Comparison of ENCODE assay signal across 1 cellular context in the genomic region with DNA sequence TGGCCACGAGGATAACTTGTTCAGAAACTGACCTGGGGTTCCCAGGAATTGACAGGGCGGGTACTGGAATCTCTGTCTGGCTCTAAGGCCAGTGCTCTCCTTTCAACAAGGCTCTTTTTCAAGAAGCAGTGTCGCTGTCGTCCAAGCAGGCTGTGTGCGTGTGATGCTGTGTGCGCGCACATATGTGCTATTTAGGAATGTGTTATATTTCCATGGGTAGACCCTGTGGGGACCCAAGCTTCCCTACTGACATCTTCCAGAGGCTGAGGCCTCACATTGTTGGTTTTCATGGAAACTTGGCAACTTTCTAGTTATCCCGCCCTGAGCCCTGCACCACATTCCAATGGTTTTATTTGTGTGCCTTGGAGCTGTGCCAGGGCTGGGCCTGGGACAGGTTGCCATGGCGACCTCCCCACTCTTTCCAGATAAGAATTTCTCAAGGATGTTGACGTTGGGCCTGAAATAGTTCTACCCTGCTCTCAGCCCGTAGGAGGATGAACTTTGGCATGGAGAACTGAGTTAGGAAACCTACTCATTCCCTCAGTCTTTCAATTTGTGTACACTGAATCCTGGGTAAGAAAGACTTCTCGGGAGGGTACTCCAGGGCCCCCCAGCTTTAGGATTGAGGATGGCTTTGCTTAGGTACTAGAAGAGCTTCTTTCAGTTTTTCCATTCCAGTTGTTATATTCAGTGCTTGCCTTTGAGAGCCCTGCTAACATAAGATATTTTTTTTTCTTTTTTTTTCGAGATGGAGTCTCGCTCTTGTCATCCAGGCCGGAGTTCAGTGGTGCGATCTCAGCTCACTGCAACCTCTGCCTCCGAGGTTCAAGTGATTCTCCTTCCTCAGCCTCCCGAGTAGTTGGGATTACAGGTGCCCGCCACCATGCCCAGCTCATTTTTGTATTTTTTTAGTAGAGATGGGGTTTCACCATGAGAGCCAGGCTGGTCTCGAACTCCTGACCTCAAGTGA.
A peak's percentile ranks its signal among the peaks of the same experiment; 100 is the strongest.
TF ChIP-seq lines count a peak whose summit lies in the region.

No MANE protein-coding gene starts in this region.

TF ChIP-seq in HepG2, 621 proteins besides CTCF, POLR2A, EP300 and RAD21 (continued from another document and continues in another):
- TF ChIP-seq ZNF382 (CRISPR knock-in tag; IDR thresholded peaks at IDR 0.05; ENCODE audit: borderline replicate concordance) (no peak), FOXA3 (CRISPR knock-in tag; IDR thresholded peaks at IDR 0.05) (peak; percentile 88), ZNF224 (CRISPR knock-in tag; IDR thresholded peaks at IDR 0.05) (peak; percentile 68; the same call in 1 of the 2 replicates), ZNF124 (CRISPR knock-in tag; IDR thresholded peaks at IDR 0.05) (0 out of 2 replicates have a peak, but pooled peaks have one; percentile 39), PCBP1 (IDR thresholded peaks at IDR 0.05; ENCODE audit: borderline replicate concordance, low read depth, low read length) (no peak), SP4 (CRISPR knock-in tag; IDR thresholded peaks at IDR 0.05) (no peak), ZNF619 (CRISPR knock-in tag; IDR thresholded peaks at IDR 0.05) (no peak), FOXP1 (IDR thresholded peaks at IDR 0.05) (no peak), FOXP1 (CRISPR knock-in tag; IDR thresholded peaks at IDR 0.05) (peak; percentile 43; the same call in 1 of the 2 replicates), NFE2L2 (IDR thresholded peaks at IDR 0.05; ENCODE audit: low read length) (no peak), FOXJ3 (CRISPR knock-in tag; IDR thresholded peaks at IDR 0.05; ENCODE audit: borderline replicate concordance) (peak; percentile 89; the same call in 1 of the 2 replicates), ZNF781 (CRISPR knock-in tag; IDR thresholded peaks at IDR 0.05; ENCODE audit: borderline replicate concordance, not compliant biosample characterization) (no peak), STAG1 (CRISPR knock-in tag; IDR thresholded peaks at IDR 0.05) (0 out of 2 replicates have a peak, but pooled peaks have one; percentile 23), KAT8 (CRISPR knock-in tag; IDR thresholded peaks at IDR 0.05) (peak; percentile 69; the same call in 1 of the 2 replicates), CEBPB (IDR thresholded peaks at IDR 0.05; ENCODE audit: borderline replicate concordance, low read depth, low read length) (peak; percentile 40; the same call in 1 of the 2 replicates), BCL6 (CRISPR knock-in tag; IDR thresholded peaks at IDR 0.05) (peak; percentile 96), ELF1 (CRISPR knock-in tag; IDR thresholded peaks at IDR 0.05) (peak; percentile 23; the same call in 1 of the 2 replicates), ZSCAN25 (CRISPR knock-in tag; IDR thresholded peaks at IDR 0.05) (peak; percentile 59; the same call in 1 of the 2 replicates), MXD4 (CRISPR knock-in tag; IDR thresholded peaks at IDR 0.05) (peak; percentile 42; the same call in 1 of the 2 replicates), CREB1 (IDR thresholded peaks at IDR 0.05) (no peak), CREB1 (CRISPR knock-in tag; IDR thresholded peaks at IDR 0.05) (peak; percentile 83), MAFG (CRISPR knock-in tag; IDR thresholded peaks at IDR 0.05) (no peak), PPARG (CRISPR knock-in tag; conservative IDR thresholded peaks at IDR 0.05) (peak; percentile 96), ZFY (CRISPR knock-in tag; IDR thresholded peaks at IDR 0.05) (peak; percentile 65), TOE1 (CRISPR knock-in tag; IDR thresholded peaks at IDR 0.05) (no peak), ZNF629 (CRISPR knock-in tag; conservative IDR thresholded peaks at IDR 0.05) (peak; percentile 61), SOX6 (IDR thresholded peaks at IDR 0.05) (no peak), SOX6 (CRISPR knock-in tag; IDR thresholded peaks at IDR 0.05) (peak; percentile 89), ZNF501 (CRISPR knock-in tag; IDR thresholded peaks at IDR 0.05) (peak; percentile 55), GATAD2A (CRISPR knock-in tag; IDR thresholded peaks at IDR 0.05) (peak; percentile 95), CHD2 (IDR thresholded peaks at IDR 0.05; ENCODE audit: low read depth, low read length) (no peak), MIXL1 (CRISPR knock-in tag; IDR thresholded peaks at IDR 0.05) (peak; percentile 67; the same call in 1 of the 2 replicates), SMAD3 (CRISPR knock-in tag; IDR thresholded peaks at IDR 0.05) (peak; percentile 66; the same call in 1 of the 2 replicates)
- TF ChIP-seq, protein P1, sequence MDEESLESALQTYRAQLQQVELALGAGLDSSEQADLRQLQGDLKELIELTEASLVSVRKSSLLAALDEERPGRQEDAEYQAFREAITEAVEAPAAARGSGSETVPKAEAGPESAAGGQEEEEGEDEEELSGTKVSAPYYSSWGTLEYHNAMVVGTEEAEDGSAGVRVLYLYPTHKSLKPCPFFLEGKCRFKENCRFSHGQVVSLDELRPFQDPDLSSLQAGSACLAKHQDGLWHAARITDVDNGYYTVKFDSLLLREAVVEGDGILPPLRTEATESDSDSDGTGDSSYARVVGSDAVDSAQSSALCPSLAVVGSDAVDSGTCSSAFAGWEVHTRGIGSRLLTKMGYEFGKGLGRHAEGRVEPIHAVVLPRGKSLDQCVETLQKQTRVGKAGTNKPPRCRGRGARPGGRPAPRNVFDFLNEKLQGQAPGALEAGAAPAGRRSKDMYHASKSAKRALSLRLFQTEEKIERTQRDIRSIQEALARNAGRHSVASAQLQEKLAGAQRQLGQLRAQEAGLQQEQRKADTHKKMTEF (CRISPR knock-in tag; IDR thresholded peaks at IDR 0.05), result peak; percentile 85
- TF ChIP-seq, protein P2, sequence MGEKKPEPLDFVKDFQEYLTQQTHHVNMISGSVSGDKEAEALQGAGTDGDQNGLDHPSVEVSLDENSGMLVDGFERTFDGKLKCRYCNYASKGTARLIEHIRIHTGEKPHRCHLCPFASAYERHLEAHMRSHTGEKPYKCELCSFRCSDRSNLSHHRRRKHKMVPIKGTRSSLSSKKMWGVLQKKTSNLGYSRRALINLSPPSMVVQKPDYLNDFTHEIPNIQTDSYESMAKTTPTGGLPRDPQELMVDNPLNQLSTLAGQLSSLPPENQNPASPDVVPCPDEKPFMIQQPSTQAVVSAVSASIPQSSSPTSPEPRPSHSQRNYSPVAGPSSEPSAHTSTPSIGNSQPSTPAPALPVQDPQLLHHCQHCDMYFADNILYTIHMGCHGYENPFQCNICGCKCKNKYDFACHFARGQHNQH (CRISPR knock-in tag; IDR thresholded peaks at IDR 0.05), result peak; percentile 83
- TF ChIP-seq, protein P3, sequence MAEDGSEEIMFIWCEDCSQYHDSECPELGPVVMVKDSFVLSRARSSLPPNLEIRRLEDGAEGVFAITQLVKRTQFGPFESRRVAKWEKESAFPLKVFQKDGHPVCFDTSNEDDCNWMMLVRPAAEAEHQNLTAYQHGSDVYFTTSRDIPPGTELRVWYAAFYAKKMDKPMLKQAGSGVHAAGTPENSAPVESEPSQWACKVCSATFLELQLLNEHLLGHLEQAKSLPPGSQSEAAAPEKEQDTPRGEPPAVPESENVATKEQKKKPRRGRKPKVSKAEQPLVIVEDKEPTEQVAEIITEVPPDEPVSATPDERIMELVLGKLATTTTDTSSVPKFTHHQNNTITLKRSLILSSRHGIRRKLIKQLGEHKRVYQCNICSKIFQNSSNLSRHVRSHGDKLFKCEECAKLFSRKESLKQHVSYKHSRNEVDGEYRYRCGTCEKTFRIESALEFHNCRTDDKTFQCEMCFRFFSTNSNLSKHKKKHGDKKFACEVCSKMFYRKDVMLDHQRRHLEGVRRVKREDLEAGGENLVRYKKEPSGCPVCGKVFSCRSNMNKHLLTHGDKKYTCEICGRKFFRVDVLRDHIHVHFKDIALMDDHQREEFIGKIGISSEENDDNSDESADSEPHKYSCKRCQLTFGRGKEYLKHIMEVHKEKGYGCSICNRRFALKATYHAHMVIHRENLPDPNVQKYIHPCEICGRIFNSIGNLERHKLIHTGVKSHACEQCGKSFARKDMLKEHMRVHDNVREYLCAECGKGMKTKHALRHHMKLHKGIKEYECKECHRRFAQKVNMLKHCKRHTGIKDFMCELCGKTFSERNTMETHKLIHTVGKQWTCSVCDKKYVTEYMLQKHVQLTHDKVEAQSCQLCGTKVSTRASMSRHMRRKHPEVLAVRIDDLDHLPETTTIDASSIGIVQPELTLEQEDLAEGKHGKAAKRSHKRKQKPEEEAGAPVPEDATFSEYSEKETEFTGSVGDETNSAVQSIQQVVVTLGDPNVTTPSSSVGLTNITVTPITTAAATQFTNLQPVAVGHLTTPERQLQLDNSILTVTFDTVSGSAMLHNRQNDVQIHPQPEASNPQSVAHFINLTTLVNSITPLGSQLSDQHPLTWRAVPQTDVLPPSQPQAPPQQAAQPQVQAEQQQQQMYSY (CRISPR knock-in tag; IDR thresholded peaks at IDR 0.05), result no peak
- TF ChIP-seq, protein P4, sequence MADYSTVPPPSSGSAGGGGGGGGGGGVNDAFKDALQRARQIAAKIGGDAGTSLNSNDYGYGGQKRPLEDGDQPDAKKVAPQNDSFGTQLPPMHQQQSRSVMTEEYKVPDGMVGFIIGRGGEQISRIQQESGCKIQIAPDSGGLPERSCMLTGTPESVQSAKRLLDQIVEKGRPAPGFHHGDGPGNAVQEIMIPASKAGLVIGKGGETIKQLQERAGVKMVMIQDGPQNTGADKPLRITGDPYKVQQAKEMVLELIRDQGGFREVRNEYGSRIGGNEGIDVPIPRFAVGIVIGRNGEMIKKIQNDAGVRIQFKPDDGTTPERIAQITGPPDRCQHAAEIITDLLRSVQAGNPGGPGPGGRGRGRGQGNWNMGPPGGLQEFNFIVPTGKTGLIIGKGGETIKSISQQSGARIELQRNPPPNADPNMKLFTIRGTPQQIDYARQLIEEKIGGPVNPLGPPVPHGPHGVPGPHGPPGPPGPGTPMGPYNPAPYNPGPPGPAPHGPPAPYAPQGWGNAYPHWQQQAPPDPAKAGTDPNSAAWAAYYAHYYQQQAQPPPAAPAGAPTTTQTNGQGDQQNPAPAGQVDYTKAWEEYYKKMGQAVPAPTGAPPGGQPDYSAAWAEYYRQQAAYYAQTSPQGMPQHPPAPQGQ (CRISPR knock-in tag; IDR thresholded peaks at IDR 0.05; ENCODE audit: borderline replicate concordance), result 0 out of 2 replicates have a peak, but pooled peaks have one; percentile 62
- TF ChIP-seq, protein P5, sequence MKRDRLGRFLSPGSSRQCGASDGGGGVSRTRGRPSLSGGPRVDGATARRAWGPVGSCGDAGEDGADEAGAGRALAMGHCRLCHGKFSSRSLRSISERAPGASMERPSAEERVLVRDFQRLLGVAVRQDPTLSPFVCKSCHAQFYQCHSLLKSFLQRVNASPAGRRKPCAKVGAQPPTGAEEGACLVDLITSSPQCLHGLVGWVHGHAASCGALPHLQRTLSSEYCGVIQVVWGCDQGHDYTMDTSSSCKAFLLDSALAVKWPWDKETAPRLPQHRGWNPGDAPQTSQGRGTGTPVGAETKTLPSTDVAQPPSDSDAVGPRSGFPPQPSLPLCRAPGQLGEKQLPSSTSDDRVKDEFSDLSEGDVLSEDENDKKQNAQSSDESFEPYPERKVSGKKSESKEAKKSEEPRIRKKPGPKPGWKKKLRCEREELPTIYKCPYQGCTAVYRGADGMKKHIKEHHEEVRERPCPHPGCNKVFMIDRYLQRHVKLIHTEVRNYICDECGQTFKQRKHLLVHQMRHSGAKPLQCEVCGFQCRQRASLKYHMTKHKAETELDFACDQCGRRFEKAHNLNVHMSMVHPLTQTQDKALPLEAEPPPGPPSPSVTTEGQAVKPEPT (CRISPR knock-in tag; IDR thresholded peaks at IDR 0.05; ENCODE audit: low read depth), result no peak
- TF ChIP-seq, protein P6, sequence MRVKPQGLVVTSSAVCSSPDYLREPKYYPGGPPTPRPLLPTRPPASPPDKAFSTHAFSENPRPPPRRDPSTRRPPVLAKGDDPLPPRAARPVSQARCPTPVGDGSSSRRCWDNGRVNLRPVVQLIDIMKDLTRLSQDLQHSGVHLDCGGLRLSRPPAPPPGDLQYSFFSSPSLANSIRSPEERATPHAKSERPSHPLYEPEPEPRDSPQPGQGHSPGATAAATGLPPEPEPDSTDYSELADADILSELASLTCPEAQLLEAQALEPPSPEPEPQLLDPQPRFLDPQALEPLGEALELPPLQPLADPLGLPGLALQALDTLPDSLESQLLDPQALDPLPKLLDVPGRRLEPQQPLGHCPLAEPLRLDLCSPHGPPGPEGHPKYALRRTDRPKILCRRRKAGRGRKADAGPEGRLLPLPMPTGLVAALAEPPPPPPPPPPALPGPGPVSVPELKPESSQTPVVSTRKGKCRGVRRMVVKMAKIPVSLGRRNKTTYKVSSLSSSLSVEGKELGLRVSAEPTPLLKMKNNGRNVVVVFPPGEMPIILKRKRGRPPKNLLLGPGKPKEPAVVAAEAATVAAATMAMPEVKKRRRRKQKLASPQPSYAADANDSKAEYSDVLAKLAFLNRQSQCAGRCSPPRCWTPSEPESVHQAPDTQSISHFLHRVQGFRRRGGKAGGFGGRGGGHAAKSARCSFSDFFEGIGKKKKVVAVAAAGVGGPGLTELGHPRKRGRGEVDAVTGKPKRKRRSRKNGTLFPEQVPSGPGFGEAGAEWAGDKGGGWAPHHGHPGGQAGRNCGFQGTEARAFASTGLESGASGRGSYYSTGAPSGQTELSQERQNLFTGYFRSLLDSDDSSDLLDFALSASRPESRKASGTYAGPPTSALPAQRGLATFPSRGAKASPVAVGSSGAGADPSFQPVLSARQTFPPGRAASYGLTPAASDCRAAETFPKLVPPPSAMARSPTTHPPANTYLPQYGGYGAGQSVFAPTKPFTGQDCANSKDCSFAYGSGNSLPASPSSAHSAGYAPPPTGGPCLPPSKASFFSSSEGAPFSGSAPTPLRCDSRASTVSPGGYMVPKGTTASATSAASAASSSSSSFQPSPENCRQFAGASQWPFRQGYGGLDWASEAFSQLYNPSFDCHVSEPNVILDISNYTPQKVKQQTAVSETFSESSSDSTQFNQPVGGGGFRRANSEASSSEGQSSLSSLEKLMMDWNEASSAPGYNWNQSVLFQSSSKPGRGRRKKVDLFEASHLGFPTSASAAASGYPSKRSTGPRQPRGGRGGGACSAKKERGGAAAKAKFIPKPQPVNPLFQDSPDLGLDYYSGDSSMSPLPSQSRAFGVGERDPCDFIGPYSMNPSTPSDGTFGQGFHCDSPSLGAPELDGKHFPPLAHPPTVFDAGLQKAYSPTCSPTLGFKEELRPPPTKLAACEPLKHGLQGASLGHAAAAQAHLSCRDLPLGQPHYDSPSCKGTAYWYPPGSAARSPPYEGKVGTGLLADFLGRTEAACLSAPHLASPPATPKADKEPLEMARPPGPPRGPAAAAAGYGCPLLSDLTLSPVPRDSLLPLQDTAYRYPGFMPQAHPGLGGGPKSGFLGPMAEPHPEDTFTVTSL (CRISPR knock-in tag; IDR thresholded peaks at IDR 0.05; ENCODE audit: borderline replicate concordance), result peak; percentile 54; the same call in 1 of the 2 replicates
- TF ChIP-seq, protein P7, sequence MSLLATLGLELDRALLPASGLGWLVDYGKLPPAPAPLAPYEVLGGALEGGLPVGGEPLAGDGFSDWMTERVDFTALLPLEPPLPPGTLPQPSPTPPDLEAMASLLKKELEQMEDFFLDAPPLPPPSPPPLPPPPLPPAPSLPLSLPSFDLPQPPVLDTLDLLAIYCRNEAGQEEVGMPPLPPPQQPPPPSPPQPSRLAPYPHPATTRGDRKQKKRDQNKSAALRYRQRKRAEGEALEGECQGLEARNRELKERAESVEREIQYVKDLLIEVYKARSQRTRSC (CRISPR knock-in tag; IDR thresholded peaks at IDR 0.05; ENCODE audit: low read depth), result no peak
